ENCODE assay signal across 28 cellular contexts in the genomic region with DNA sequence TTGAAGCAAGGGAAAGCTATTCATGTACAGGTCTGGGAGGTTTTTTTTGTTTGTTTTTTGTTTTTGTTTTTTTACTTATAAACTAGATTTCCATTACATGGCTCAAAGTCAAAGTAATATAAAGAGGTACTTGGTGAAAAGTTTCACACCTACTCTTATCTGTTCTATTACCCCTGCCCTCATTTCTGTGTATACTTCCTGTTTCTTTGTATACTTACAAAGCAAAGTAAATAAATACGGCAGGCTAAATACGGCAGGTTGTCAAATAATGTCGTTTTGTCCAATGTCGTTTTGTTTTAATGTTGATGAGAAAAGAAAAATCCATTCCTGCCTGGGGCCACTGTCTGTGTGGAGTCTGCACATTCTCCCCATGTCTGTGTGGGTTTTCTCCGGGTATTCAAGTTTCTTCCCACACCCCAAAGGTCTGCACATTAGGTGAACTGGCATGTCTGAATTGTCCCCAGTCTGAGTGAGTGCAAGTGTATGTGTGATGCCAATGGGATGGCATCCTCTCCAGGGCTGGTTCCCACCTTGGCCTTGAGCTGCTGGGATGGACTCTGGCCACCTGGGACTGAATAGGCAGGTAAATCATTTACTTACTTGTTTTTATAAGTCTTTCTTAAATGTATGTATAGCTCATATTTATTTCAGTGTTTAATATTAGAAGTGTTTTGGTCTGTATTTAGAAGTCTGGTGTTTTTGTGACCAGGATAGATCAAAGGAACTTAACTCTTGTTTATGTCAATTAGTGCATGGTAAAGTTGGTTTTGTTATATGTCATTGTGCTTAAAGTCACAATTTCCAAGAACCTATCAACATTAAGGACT. TPM values are rescaled to one million over a fixed set of nuclear protein-coding genes. Genes with fewer than 3 reads are reported as not detected.
DNase-seq lines count a peak whose midpoint lies in the region; ATAC-seq and FAIRE-seq lines count a peak whose summit lies in the region.
"Had no signal": no experiment of that assay in that cellular context is flagged by ENCODE, and none has a peak within 500 bp of the region (broad histone marks: within the 10 kb centered on the region; RNA-seq: fewer than 3 reads in every experiment).

No MANE protein-coding gene starts in this region.

- peak overlapping the region; percentile 41 for H3K27ac Mint-ChIP-seq in activated naive CD4-positive, alpha-beta T cell treated with anti-CD3 and anti-CD28 coated beads, Interleukin-2, amount 50 U/mL, for 24 hours
- no peak overlapping the region for H3K27ac Mint-ChIP-seq in activated naive CD4-positive, alpha-beta T cell treated with anti-CD3 and anti-CD28 coated beads, Interleukin-2, amount 50 U/mL, for 72 hours
- H3K27ac Mint-ChIP-seq: activated CD8-positive, alpha-beta memory T cell treated with anti-CD3 and anti-CD28 coated beads, Interleukin-2, amount 10 ng/mL, durations not matched to agents 7 days and 5 days; activated T-helper 1 cell treated with anti-CD3 and anti-CD28 coated beads, Interleukin-12 subunit alpha, Interleukin-12 subunit beta, Interleukin-2, Interleukin-4 antibody, amounts not matched to agents 30 ng/mL and 10 ng/mL and 1 ng/mL, durations not matched to agents 14 hours and 24 hours and 36 hours had no signal

- H3K27me3 Mint-ChIP-seq in activated naive CD4-positive, alpha-beta T cell treated with anti-CD3 and anti-CD28 coated beads, Interleukin-2, amount 50 U/mL, for 24 hours: no peaks in the 10 kb centered on the region
- H3K27me3 Mint-ChIP-seq: activated CD8-positive, alpha-beta memory T cell treated with anti-CD3 and anti-CD28 coated beads, Interleukin-2, amount 10 ng/mL, durations not matched to agents 7 days and 5 days; naive thymus-derived CD4-positive, alpha-beta T cell had no signal

- peaks cover 43% of the 10 kb centered on the region for H3K4me1 Mint-ChIP-seq in activated naive CD4-positive, alpha-beta T cell treated with anti-CD3 and anti-CD28 coated beads, Interleukin-2, amount 50 U/mL, for 24 hours

- no peak for DNase-seq in activated naive CD4-positive, alpha-beta T cell treated with anti-CD3 and anti-CD28 coated beads, Interleukin-2, amount 50 U/mL, for 72 hours (ENCODE audit: low spot score in 2 of 2)
- peak; percentile 21 for DNase-seq in myocyte (ENCODE audit: low read depth)
- no peak for DNase-seq in H4 (ENCODE audit: low spot score)
- no peak for DNase-seq in stimulated activated CD8-positive, alpha-beta memory T cell treated with anti-CD3 and anti-CD28 coated beads, Interleukin-4, amount 100 ng/mL, for 48 hours
- DNase-seq in HCEC 1CT: no peak
- no peak for DNase-seq in superior temporal gyrus (ENCODE audit: extremely low spot score)
- DNase-seq: activated CD4-positive, alpha-beta T cell treated with anti-CD3 and anti-CD28 coated beads for 1 hour; activated CD8-positive, alpha-beta memory T cell treated with anti-CD3 and anti-CD28 coated beads, Interleukin-2, amount 10 ng/mL, durations not matched to agents 7 days and 5 days; adrenal gland; dorsolateral prefrontal cortex; hypothalamus; MM.1S; naive thymus-derived CD4-positive, alpha-beta T cell; NCI-H1436 treated with DMSO at 0.1 percent for 48 hours; NCI-H526 treated with DMSO at 0.1 percent for 48 hours; stimulated activated CD4-positive, alpha-beta T cell treated with anti-CD3 and anti-CD28 coated beads, Interleukin-1b, Interleukin-23, amount 100 ng/mL, for 48 hours; stimulated activated naive CD4-positive, alpha-beta T cell treated with Interleukin-2 at 50 U/mL for 16 hours; upper lobe of left lung had no signal

- no peaks in the 10 kb centered on the region for H3K9me3 Mint-ChIP-seq in activated naive CD4-positive, alpha-beta T cell treated with anti-CD3 and anti-CD28 coated beads, Interleukin-2, amount 50 U/mL, for 24 hours
- no peaks in the 10 kb centered on the region for H3K9me3 Mint-ChIP-seq in activated naive CD4-positive, alpha-beta T cell treated with anti-CD3 and anti-CD28 coated beads, Interleukin-2, amount 50 U/mL, for 72 hours
- H3K9me3 Mint-ChIP-seq: activated T-helper 1 cell treated with anti-CD3 and anti-CD28 coated beads, Interleukin-12 subunit alpha, Interleukin-12 subunit beta, Interleukin-2, Interleukin-4 antibody, amounts not matched to agents 30 ng/mL and 10 ng/mL and 1 ng/mL, durations not matched to agents 14 hours and 24 hours and 36 hours had no signal

- peaks cover 7% of the 10 kb centered on the region for H3K36me3 Mint-ChIP-seq in activated naive CD4-positive, alpha-beta T cell treated with anti-CD3 and anti-CD28 coated beads, Interleukin-2, amount 50 U/mL, for 24 hours
- H3K36me3 Mint-ChIP-seq in activated naive CD4-positive, alpha-beta T cell treated with anti-CD3 and anti-CD28 coated beads, Interleukin-2, amount 50 U/mL, for 72 hours: peaks cover 12 to 39% of the 10 kb centered on the region in 2 donors

- peak; percentile 64 for FAIRE-seq in colon (lab: Jason Lieb, UNC)
- FAIRE-seq: keratinocyte had no signal

- H3K4me3 Mint-ChIP-seq in activated naive CD4-positive, alpha-beta T cell treated with anti-CD3 and anti-CD28 coated beads, Interleukin-2, amount 50 U/mL, for 24 hours: no peak overlapping the region
- H3K4me3 Mint-ChIP-seq: activated CD8-positive, alpha-beta memory T cell treated with anti-CD3 and anti-CD28 coated beads, Interleukin-2, amount 10 ng/mL, durations not matched to agents 7 days and 5 days; activated T-helper 1 cell treated with anti-CD3 and anti-CD28 coated beads, Interleukin-12 subunit alpha, Interleukin-12 subunit beta, Interleukin-2, Interleukin-4 antibody, amounts not matched to agents 30 ng/mL and 10 ng/mL and 1 ng/mL, durations not matched to agents 14 hours and 24 hours and 36 hours; naive thymus-derived CD4-positive, alpha-beta T cell had no signal

- ATAC-seq in activated naive CD4-positive, alpha-beta T cell treated with anti-CD3 and anti-CD28 coated beads, Interleukin-2, amount 50 U/mL, for 72 hours: no peak
- ATAC-seq: activated CD8-positive, alpha-beta memory T cell treated with anti-CD3 and anti-CD28 coated beads, Interleukin-2, amount 10 ng/mL, durations not matched to agents 7 days and 5 days; naive thymus-derived CD4-positive, alpha-beta T cell had no signal

RNA-seq across cellular contexts. Expression of a gene that starts 13.4 kb away (rescaled TPM):
- total RNA-seq in activated naive CD4-positive, alpha-beta T cell treated with anti-CD3 and anti-CD28 coated beads, Interleukin-2, amount 50 U/mL, for 72 hours: 100 to 1,000 TPM in 1 of 2 donors, 10 to 100 TPM in 1; 76.0 to 110 TPM
- total RNA-seq in myocyte: 1,045 and 1,591 TPM in 2 replicates
- 548 TPM for polyA plus RNA-seq in myocyte (2012)
- 63.7 and 64.8 TPM in 2 replicates for total RNA-seq in H4 (2014; rRNA removed; shearing (Covaris generic))

RNA-seq across cellular contexts. Expression of a gene that starts 50.7 kb away (rescaled TPM):
- total RNA-seq in activated naive CD4-positive, alpha-beta T cell treated with anti-CD3 and anti-CD28 coated beads, Interleukin-2, amount 50 U/mL, for 72 hours: under 1 TPM in 1 of 2 donors, not detected in 1; 0.27 TPM
- 1.2 TPM in 1 of 2 replicates, not detected in the other for total RNA-seq in myocyte
- polyA plus RNA-seq in myocyte (2012): 0.39 TPM
- not detected in 2 replicates for total RNA-seq in H4 (2014; rRNA removed; shearing (Covaris generic))
- total RNA-seq: activated CD8-positive, alpha-beta memory T cell treated with anti-CD3 and anti-CD28 coated beads, Interleukin-2, amount 10 ng/mL, durations not matched to agents 7 days and 5 days; G401; naive thymus-derived CD4-positive, alpha-beta T cell had no signal
- polyA plus RNA-seq: keratinocyte; naive thymus-derived CD4-positive, alpha-beta T cell had no signal

RNA-seq across cellular contexts. Expression of a gene that starts 58.1 kb away (rescaled TPM):
- not detected for total RNA-seq in activated naive CD4-positive, alpha-beta T cell treated with anti-CD3 and anti-CD28 coated beads, Interleukin-2, amount 50 U/mL, for 72 hours
- not detected in 2 replicates for total RNA-seq in myocyte
- not detected for polyA plus RNA-seq in myocyte (2012)
- total RNA-seq in H4 (2014; rRNA removed; shearing (Covaris generic)): 0.31 and 0.45 TPM in 2 replicates
- total RNA-seq: A673; activated CD8-positive, alpha-beta memory T cell treated with anti-CD3 and anti-CD28 coated beads, Interleukin-2, amount 10 ng/mL, durations not matched to agents 7 days and 5 days; activated T-helper 1 cell treated with anti-CD3 and anti-CD28 coated beads, Interleukin-12 subunit alpha, Interleukin-12 subunit beta, Interleukin-2, Interleukin-4 antibody, amounts not matched to agents 30 ng/mL and 10 ng/mL and 1 ng/mL, durations not matched to agents 14 hours and 24 hours and 36 hours; adrenal gland; dorsolateral prefrontal cortex; fibroblast of villous mesenchyme; lung; naive thymus-derived CD4-positive, alpha-beta T cell; osteocyte; upper lobe of left lung had no signal
- polyA plus RNA-seq: BJ; keratinocyte; lung; naive thymus-derived CD4-positive, alpha-beta T cell had no signal
